Comparison of ENCODE assay signal across 8 cellular contexts in the genomic region with DNA sequence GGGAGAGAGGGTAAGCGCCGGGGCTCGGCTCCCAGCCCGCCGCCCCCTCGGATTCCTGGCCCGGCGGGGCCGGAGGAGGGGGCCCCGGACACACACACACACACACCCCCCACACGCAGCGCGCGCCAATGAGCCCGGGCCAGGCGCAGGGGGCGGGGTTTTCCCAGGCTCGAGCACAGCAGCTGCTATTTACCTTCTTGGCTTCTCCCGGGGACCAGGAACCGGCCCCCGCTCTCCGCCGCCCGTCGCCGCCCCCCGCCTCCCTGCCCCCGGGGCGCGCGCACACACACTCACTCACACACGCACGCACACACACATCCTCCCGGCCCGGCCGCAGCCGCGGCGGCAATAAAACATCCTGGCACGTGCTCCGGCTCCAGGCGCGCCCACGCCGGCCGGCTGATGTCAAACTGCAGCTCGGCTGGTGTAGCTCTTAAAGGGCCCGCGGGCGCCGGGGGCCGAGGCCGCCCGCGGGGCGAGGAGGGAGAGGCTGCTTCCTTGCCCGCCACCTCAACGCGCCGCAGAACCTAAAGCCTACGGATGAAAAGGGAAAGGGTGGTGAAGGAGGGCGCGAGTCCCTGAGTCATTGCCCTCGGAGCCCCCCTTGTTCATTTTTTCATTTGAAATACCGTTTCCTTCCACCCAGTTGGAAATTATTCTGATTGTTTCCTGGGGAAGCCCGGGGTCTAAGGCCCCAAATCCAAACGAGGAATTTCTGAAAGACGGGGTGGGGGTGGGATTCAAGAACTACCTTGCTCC. TPM values are rescaled to one million over a fixed set of nuclear protein-coding genes. Genes with fewer than 3 reads are reported as not detected.
A peak's percentile ranks its signal among the peaks of the same experiment; 100 is the strongest.
DNase-seq lines count a peak whose midpoint lies in the region; ATAC-seq and TF ChIP-seq lines count a peak whose summit lies in the region.

No MANE protein-coding gene starts in this region.

- no peaks in the 10 kb centered on the region for H3K79me2 ChIP-seq in KMS-11 (ENCODE audit: insufficient read depth, low read depth)

- H3K9me3 Mint-ChIP-seq in activated T-helper 2 cell treated with anti-CD3 and anti-CD28 coated beads, Interferon-gamma antibody, Interleukin-2, Interleukin-4, amounts not matched to agents 10 μg/mL and 5 μg/mL and 100 μg/mL, durations not matched to agents 14 hours and 24 hours and 36 hours, result no peaks in the 10 kb centered on the region
- no peaks in the 10 kb centered on the region for H3K9me3 Mint-ChIP-seq in natural killer cell treated with Interleukin-12 subunit alpha and Interleukin-12 subunit beta and Interleukin-15 and Interleukin-18, amount 100 ng/mL, for 72 hours
- H3K9me3 Mint-ChIP-seq in stimulated activated naive CD8-positive, alpha-beta T cell treated with anti-CD3 and anti-CD28 coated beads, Interleukin-15, Interleukin-2, amounts not matched to agents 100 ng/mL and 50 ng/mL, for 24 hours, result no peaks in the 10 kb centered on the region

- intact Hi-C loops in activated T-helper 2 cell treated with anti-CD3 and anti-CD28 coated beads, Interferon-gamma antibody, Interleukin-2, Interleukin-4, amounts not matched to agents 10 μg/mL and 5 μg/mL and 100 μg/mL, durations not matched to agents 14 hours and 24 hours and 36 hours (cut with micrococcal nuclease), result loop anchor here (1.0 to 10.0 kb wide), 11 partner anchors 64 to 540 kb away; a partner anchor contains a TSS

- peak overlapping the region; percentile 75; the same call in 1 of the 2 replicates for H2AFZ ChIP-seq in KMS-11 (ENCODE audit: low read depth)

- no peak for TF ChIP-seq CTCF in KMS-11 (conservative IDR thresholded peaks at IDR 0.05; ENCODE audit: low read depth, low read length)
- no peak for TF ChIP-seq CTCF in Peyer's patch (IDR thresholded peaks at IDR 0.05)
- no peak for TF ChIP-seq CTCF in fibroblast of mammary gland (conservative IDR thresholded peaks at IDR 0.05; ENCODE audit: control insufficient read depth, insufficient read depth, low read depth, low read length)

- H3K27ac ChIP-seq in KMS-11 (no peak overlapping the region), Peyer's patch (peak overlapping the region; percentile 83 to 99 (median 96))

- H3K4me3 ChIP-seq in KMS-11 (IDR thresholded peaks at IDR 0.05; ENCODE audit: insufficient read depth, low read depth, low read length) (peak overlapping the region; percentile 79), Peyer's patch (peak overlapping the region; percentile 53 to 74 (median 62)), fibroblast of mammary gland (ENCODE audit: control insufficient read depth, low read depth, low read length) (peak overlapping the region; percentile 49)

- peak overlapping the region; percentile 83 for H3K27ac Mint-ChIP-seq in activated T-helper 2 cell treated with anti-CD3 and anti-CD28 coated beads, Interferon-gamma antibody, Interleukin-2, Interleukin-4, amounts not matched to agents 10 μg/mL and 5 μg/mL and 100 μg/mL, durations not matched to agents 14 hours and 24 hours and 36 hours
- H3K27ac Mint-ChIP-seq in natural killer cell treated with Interleukin-12 subunit alpha and Interleukin-12 subunit beta and Interleukin-15 and Interleukin-18, amount 100 ng/mL, for 72 hours, result peak overlapping the region in 1 of 2 donors; percentile 56
- peak overlapping the region; percentile 87 for H3K27ac Mint-ChIP-seq in stimulated activated naive CD8-positive, alpha-beta T cell treated with anti-CD3 and anti-CD28 coated beads, Interleukin-15, Interleukin-2, amounts not matched to agents 100 ng/mL and 50 ng/mL, for 24 hours

- H3K36me3 ChIP-seq in KMS-11 (ENCODE audit: insufficient read depth) (no peaks in the 10 kb centered on the region), Peyer's patch (no peaks in the 10 kb centered on the region)

- peak overlapping the region; percentile 82 for H3K4me3 Mint-ChIP-seq in activated T-helper 2 cell treated with anti-CD3 and anti-CD28 coated beads, Interferon-gamma antibody, Interleukin-2, Interleukin-4, amounts not matched to agents 10 μg/mL and 5 μg/mL and 100 μg/mL, durations not matched to agents 14 hours and 24 hours and 36 hours (ENCODE audit: low read depth)
- peak overlapping the region; percentile 86 for H3K4me3 Mint-ChIP-seq in natural killer cell treated with Interleukin-12 subunit alpha and Interleukin-12 subunit beta and Interleukin-15 and Interleukin-18, amount 100 ng/mL, for 72 hours
- peak overlapping the region; percentile 77 for H3K4me3 Mint-ChIP-seq in stimulated activated naive CD8-positive, alpha-beta T cell treated with anti-CD3 and anti-CD28 coated beads, Interleukin-15, Interleukin-2, amounts not matched to agents 100 ng/mL and 50 ng/mL, for 24 hours

- peaks cover 68% of the 10 kb centered on the region for H3K4me1 ChIP-seq in KMS-11 (ENCODE audit: low read depth, poor library complexity, severe bottlenecking)
- H3K4me1 ChIP-seq in Peyer's patch, result peaks cover 0 to 41% (median 29%) of the 10 kb centered on the region in 4 donors

- peak; percentile 51 to 81 for TF ChIP-seq POLR2A in Peyer's patch (IDR thresholded peaks at IDR 0.05)

- H3K27me3 Mint-ChIP-seq in activated T-helper 2 cell treated with anti-CD3 and anti-CD28 coated beads, Interferon-gamma antibody, Interleukin-2, Interleukin-4, amounts not matched to agents 10 μg/mL and 5 μg/mL and 100 μg/mL, durations not matched to agents 14 hours and 24 hours and 36 hours (ENCODE audit: low read depth), result peaks cover 75% of the 10 kb centered on the region
- peaks cover 50 to 65% of the 10 kb centered on the region in 2 donors for H3K27me3 Mint-ChIP-seq in natural killer cell treated with Interleukin-12 subunit alpha and Interleukin-12 subunit beta and Interleukin-15 and Interleukin-18, amount 100 ng/mL, for 72 hours
- H3K27me3 Mint-ChIP-seq in stimulated activated naive CD8-positive, alpha-beta T cell treated with anti-CD3 and anti-CD28 coated beads, Interleukin-15, Interleukin-2, amounts not matched to agents 100 ng/mL and 50 ng/mL, for 24 hours, result peaks cover 78% of the 10 kb centered on the region

- H3K9me3 ChIP-seq in Peyer's patch, result no peaks in the 10 kb centered on the region

- DNase-seq in DMS 273 treated with DMSO at 0.1 percent for 48 hours (lab: John Stamatoyannopoulos, UW), result peak; percentile 97
- DNase-seq in Peyer's patch, result peak; percentile 81 to 97 (median 96)
- peak; percentile 82 for DNase-seq in activated T-helper 2 cell treated with anti-CD3 and anti-CD28 coated beads, Interferon-gamma antibody, Interleukin-2, Interleukin-4, amounts not matched to agents 10 μg/mL and 5 μg/mL and 100 μg/mL, durations not matched to agents 14 hours and 24 hours and 36 hours (ENCODE audit: low spot score)
- DNase-seq in fibroblast of mammary gland (ENCODE audit: low read depth), result peak; percentile 95
- DNase-seq in natural killer cell treated with Interleukin-12 subunit alpha and Interleukin-12 subunit beta and Interleukin-15 and Interleukin-18, amount 100 ng/mL, for 72 hours (ENCODE audit: low spot score), result peak; percentile 83

- peaks cover 50% of the 10 kb centered on the region for H3K4me1 Mint-ChIP-seq in activated T-helper 2 cell treated with anti-CD3 and anti-CD28 coated beads, Interferon-gamma antibody, Interleukin-2, Interleukin-4, amounts not matched to agents 10 μg/mL and 5 μg/mL and 100 μg/mL, durations not matched to agents 14 hours and 24 hours and 36 hours (ENCODE audit: low read depth)
- H3K4me1 Mint-ChIP-seq in natural killer cell treated with Interleukin-12 subunit alpha and Interleukin-12 subunit beta and Interleukin-15 and Interleukin-18, amount 100 ng/mL, for 72 hours (ENCODE audit: low read depth in 2 of 2), result peaks cover 32 to 33% of the 10 kb centered on the region in 2 donors
- H3K4me1 Mint-ChIP-seq in stimulated activated naive CD8-positive, alpha-beta T cell treated with anti-CD3 and anti-CD28 coated beads, Interleukin-15, Interleukin-2, amounts not matched to agents 100 ng/mL and 50 ng/mL, for 24 hours (ENCODE audit: low read depth), result peaks cover 71% of the 10 kb centered on the region

- H3K27me3 ChIP-seq in KMS-11 (ENCODE audit: insufficient read depth, low read depth) (peaks cover 85% of the 10 kb centered on the region), Peyer's patch (no peaks in the 10 kb centered on the region)

- H3K4me2 ChIP-seq in KMS-11, result peak overlapping the region; percentile 80

- ATAC-seq in GM21619 (IDR thresholded peaks at IDR 0.05; ENCODE audit: unreplicated experiment), result peak; percentile 28
- ATAC-seq in natural killer cell treated with Interleukin-12 subunit alpha and Interleukin-12 subunit beta and Interleukin-15 and Interleukin-18, amount 100 ng/mL, for 72 hours, result peak; percentile 72 to 79

- peak overlapping the region; percentile 67 for H3K9ac ChIP-seq in KMS-11

- peaks cover 4% of the 10 kb centered on the region for H4K20me1 ChIP-seq in KMS-11 (ENCODE audit: insufficient read depth)

- H3K36me3 Mint-ChIP-seq in activated T-helper 2 cell treated with anti-CD3 and anti-CD28 coated beads, Interferon-gamma antibody, Interleukin-2, Interleukin-4, amounts not matched to agents 10 μg/mL and 5 μg/mL and 100 μg/mL, durations not matched to agents 14 hours and 24 hours and 36 hours (ENCODE audit: low read depth), result no peaks in the 10 kb centered on the region
- peaks cover 4% of the 10 kb centered on the region for H3K36me3 Mint-ChIP-seq in natural killer cell treated with Interleukin-12 subunit alpha and Interleukin-12 subunit beta and Interleukin-15 and Interleukin-18, amount 100 ng/mL, for 72 hours
- no peaks in the 10 kb centered on the region for H3K36me3 Mint-ChIP-seq in stimulated activated naive CD8-positive, alpha-beta T cell treated with anti-CD3 and anti-CD28 coated beads, Interleukin-15, Interleukin-2, amounts not matched to agents 100 ng/mL and 50 ng/mL, for 24 hours (ENCODE audit: low read depth)

RNA-seq across cellular contexts. Expression of a gene that starts 1.0 kb away (rescaled TPM):
- 10 to 100 TPM; 32.2 to 65.6 (median 49.4) TPM for total RNA-seq in Peyer's patch
- total RNA-seq in activated T-helper 2 cell treated with anti-CD3 and anti-CD28 coated beads, Interferon-gamma antibody, Interleukin-2, Interleukin-4, amounts not matched to agents 10 μg/mL and 5 μg/mL and 100 μg/mL, durations not matched to agents 14 hours and 24 hours and 36 hours, result 0.37 and 0.53 TPM in 2 replicates
- under 1 TPM in 1 of 2 donors, not detected in 1; 0.28 TPM for total RNA-seq in natural killer cell treated with Interleukin-12 subunit alpha and Interleukin-12 subunit beta and Interleukin-15 and Interleukin-18, amount 100 ng/mL, for 72 hours

Comparison
In these comparisons a context has a peak if more than half of its experiments do, and no peak if none do; other contexts are left out.
1. RNA of a gene that starts 1.0 kb away (total RNA-seq): 32.2 to 65.6 TPM in Peyer's patch; 0.37 to 0.53 TPM in activated T-helper 2 cell treated with anti-CD3 and anti-CD28 coated beads, Interferon-gamma antibody, Interleukin-2, Interleukin-4, amounts not matched to agents 10 μg/mL and 5 μg/mL and 100 μg/mL, durations not matched to agents 14 hours and 24 hours and 36 hours and 0.28 TPM in natural killer cell treated with Interleukin-12 subunit alpha and Interleukin-12 subunit beta and Interleukin-15 and Interleukin-18, amount 100 ng/mL, for 72 hours; every median in the first group is over 10 times any median in the second.
2. Peak in every context shown above with its lines, with median percentiles within 50 percentile points of each other: DNase-seq, H3K4me3 ChIP-seq and H3K4me3 Mint-ChIP-seq.